8 cellular contexts compared by ENCODE assay signal in the genomic region with DNA sequence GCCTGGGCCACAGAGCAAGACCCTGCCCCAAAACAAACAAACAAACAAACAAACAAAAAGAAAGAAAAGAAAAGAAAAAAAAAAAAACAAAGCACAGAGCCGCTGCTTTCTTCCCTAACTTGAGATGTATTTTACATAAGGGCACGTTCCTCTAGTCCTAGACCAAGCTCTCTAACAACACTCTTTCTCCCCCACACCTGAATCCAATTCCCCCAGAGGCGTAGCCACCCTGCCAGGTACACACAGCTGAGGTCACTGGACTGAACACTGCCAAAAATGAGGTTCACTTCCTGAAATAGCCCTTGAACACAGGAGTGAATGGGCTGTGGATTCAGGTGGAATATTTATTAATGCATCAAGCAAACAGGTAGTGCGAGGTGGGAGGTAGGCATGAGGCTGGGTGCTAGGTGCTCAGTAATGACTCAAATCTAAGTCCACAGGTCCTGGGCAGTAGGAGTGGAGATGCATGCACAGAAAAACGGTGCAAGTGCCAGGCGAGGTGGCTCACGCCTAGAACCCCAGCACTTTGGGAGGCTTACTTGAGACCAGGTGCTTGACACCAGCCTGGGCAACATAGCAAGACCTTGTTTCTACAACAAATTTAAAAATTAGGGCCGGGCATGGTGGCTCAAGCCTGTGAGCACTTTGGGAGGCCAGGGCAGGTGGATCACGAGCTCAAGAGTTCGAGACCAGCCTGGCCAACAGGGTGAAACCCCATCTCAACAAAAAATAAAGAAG.
A peak's percentile ranks its signal among the peaks of the same experiment; 100 is the strongest.
DNase-seq lines count a peak whose midpoint lies in the region; ATAC-seq and TF ChIP-seq lines count a peak whose summit lies in the region.
"Not testable (repeated sequence)": the region's sequence is repeated elsewhere in the genome, so short reads cannot be mapped to it uniquely, and the experiment has no call there.

No MANE protein-coding gene starts in this region.

- not testable (repeated sequence) for H3K9me3 Mint-ChIP-seq in CD14-positive monocyte; activated naive CD8-positive, alpha-beta T cell treated with anti-CD3 and anti-CD28 coated beads, Interleukin-2, amount 10 ng/mL, durations not matched to agents 7 days and 5 days; endothelial cell (ENCODE audit: unreplicated experiment); immature natural killer cell

- intact Hi-C loops in CD14-positive monocyte (cut with micrococcal nuclease); mucosa of descending colon (cut with DNase I, micrococcal nuclease); spleen (cut with DNase I; ENCODE audit: low total_unique reads): not testable (repeated sequence)

- not testable (repeated sequence) for H3K27me3 ChIP-seq in spleen (replicated peaks in 1 of 7)

- POLR2A ChIA-PET in activated naive CD8-positive, alpha-beta T cell treated with anti-CD3 and anti-CD28 coated beads, Interleukin-2, amount 10 ng/mL, durations not matched to agents 7 days and 5 days (lab: Charles Lee): not testable (repeated sequence)

- not testable (repeated sequence) for TF ChIP-seq CTCF in CD14-positive monocyte (IDR thresholded peaks at IDR 0.05); LNCaP clone FGC (IDR thresholded peaks at IDR 0.05; ENCODE audit: control insufficient read depth, extremely low read depth, insufficient read depth); endothelial cell (IDR thresholded peaks at IDR 0.05; ENCODE audit: unreplicated experiment); mucosa of descending colon (IDR thresholded peaks at IDR 0.05); spleen (IDR thresholded peaks at IDR 0.05 in 8 of 11, conservative IDR thresholded peaks at IDR 0.05 in 3 of 11)

- not testable (repeated sequence) for H3K27ac ChIP-seq in spleen

- H3K36me3 Mint-ChIP-seq in CD14-positive monocyte (peaks cover 24 to 40% of the 10 kb centered on the region in 2 donors), immature natural killer cell (peaks cover 7 to 22% (median 11%) of the 10 kb centered on the region in 3 donors)
- H3K36me3 Mint-ChIP-seq in activated naive CD8-positive, alpha-beta T cell treated with anti-CD3 and anti-CD28 coated beads, Interleukin-2, amount 10 ng/mL, durations not matched to agents 7 days and 5 days: peaks cover 12% of the 10 kb centered on the region
- H3K36me3 Mint-ChIP-seq in endothelial cell (ENCODE audit: low read depth, unreplicated experiment): not testable (repeated sequence)

- DNase-seq in CD14-positive monocyte (ENCODE audit: low spot score) (peak; percentile 44), LNCaP clone FGC (ENCODE audit: low read depth) (peak; percentile 55), endothelial cell (ENCODE audit: low spot score) (peak; percentile 11), immature natural killer cell (peak in 2 of 3 donors; percentile 2 to 5), mucosa of descending colon (peak in 2 of 3 donors; percentile 9 to 28), spleen (peak; percentile 83)
- peak; percentile 3 for DNase-seq in activated CD4-positive, alpha-beta T cell treated with anti-CD3 and anti-CD28 coated beads for 48 hours
- DNase-seq in activated naive CD8-positive, alpha-beta T cell treated with anti-CD3 and anti-CD28 coated beads, Interleukin-2, amount 10 ng/mL, durations not matched to agents 7 days and 5 days: peak; percentile 59

- H3K4me3 Mint-ChIP-seq in CD14-positive monocyte; activated naive CD8-positive, alpha-beta T cell treated with anti-CD3 and anti-CD28 coated beads, Interleukin-2, amount 10 ng/mL, durations not matched to agents 7 days and 5 days; endothelial cell (ENCODE audit: unreplicated experiment); immature natural killer cell: not testable (repeated sequence)

- not testable (repeated sequence) for H3K27me3 Mint-ChIP-seq in CD14-positive monocyte (ENCODE audit: low read depth in 3 of 3); activated naive CD8-positive, alpha-beta T cell treated with anti-CD3 and anti-CD28 coated beads, Interleukin-2, amount 10 ng/mL, durations not matched to agents 7 days and 5 days; endothelial cell (ENCODE audit: unreplicated experiment); immature natural killer cell (ENCODE audit: low read depth in 3 of 3)

- not testable (repeated sequence) for ATAC-seq in activated naive CD8-positive, alpha-beta T cell treated with anti-CD3 and anti-CD28 coated beads, Interleukin-2, amount 10 ng/mL, durations not matched to agents 7 days and 5 days (ENCODE audit: low read depth); mucosa of descending colon

- WGBS in spleen, 5 donors: 94 to 97% (median 96%) methylated on average over 10 of the region's 10 CpGs

- not testable (repeated sequence) for TF ChIP-seq POLR2A in spleen (IDR thresholded peaks at IDR 0.05)

- not testable (repeated sequence) for H3K9me3 ChIP-seq in mucosa of descending colon, spleen

- H3K27ac Mint-ChIP-seq in CD14-positive monocyte: peak overlapping the region in 4 of 7 donors; percentile 0 to 26 (median 24)
- H3K27ac Mint-ChIP-seq in activated naive CD8-positive, alpha-beta T cell treated with anti-CD3 and anti-CD28 coated beads, Interleukin-2, amount 10 ng/mL, durations not matched to agents 7 days and 5 days: peak overlapping the region; percentile 17
- not testable (repeated sequence) for H3K27ac Mint-ChIP-seq in endothelial cell (ENCODE audit: unreplicated experiment)
- H3K27ac Mint-ChIP-seq in immature natural killer cell: peak overlapping the region in 3 of 6 donors; percentile 2 to 65 (median 34)

- not testable (repeated sequence) for H3K4me1 Mint-ChIP-seq in CD14-positive monocyte; activated naive CD8-positive, alpha-beta T cell treated with anti-CD3 and anti-CD28 coated beads, Interleukin-2, amount 10 ng/mL, durations not matched to agents 7 days and 5 days; endothelial cell (ENCODE audit: unreplicated experiment); immature natural killer cell

- H3K4me3 ChIP-seq in LNCaP clone FGC (ENCODE audit: low read depth, low read length); mucosa of descending colon; spleen: not testable (repeated sequence)

- H3K36me3 ChIP-seq in mucosa of descending colon (ENCODE audit: low read depth): not testable (repeated sequence)
- H3K36me3 ChIP-seq in spleen: peaks cover 2 to 75% (median 27%) of the 10 kb centered on the region in 6 donors

- H3K4me1 ChIP-seq in mucosa of descending colon (ENCODE audit: low read depth); spleen: not testable (repeated sequence)

Comparison
In these comparisons a context has a peak if more than half of its experiments do, and no peak if none do; other contexts are left out.
1. DNase-seq: peak in every context shown above with its lines; median percentile 83 in spleen; 59 in activated naive CD8-positive, alpha-beta T cell treated with anti-CD3 and anti-CD28 coated beads, Interleukin-2, amount 10 ng/mL, durations not matched to agents 7 days and 5 days; 55 in LNCaP clone FGC; 44 in CD14-positive monocyte; 18 in mucosa of descending colon; 11 in endothelial cell; 4 in immature natural killer cell; 3 in activated CD4-positive, alpha-beta T cell treated with anti-CD3 and anti-CD28 coated beads for 48 hours.